In the genomic region with DNA sequence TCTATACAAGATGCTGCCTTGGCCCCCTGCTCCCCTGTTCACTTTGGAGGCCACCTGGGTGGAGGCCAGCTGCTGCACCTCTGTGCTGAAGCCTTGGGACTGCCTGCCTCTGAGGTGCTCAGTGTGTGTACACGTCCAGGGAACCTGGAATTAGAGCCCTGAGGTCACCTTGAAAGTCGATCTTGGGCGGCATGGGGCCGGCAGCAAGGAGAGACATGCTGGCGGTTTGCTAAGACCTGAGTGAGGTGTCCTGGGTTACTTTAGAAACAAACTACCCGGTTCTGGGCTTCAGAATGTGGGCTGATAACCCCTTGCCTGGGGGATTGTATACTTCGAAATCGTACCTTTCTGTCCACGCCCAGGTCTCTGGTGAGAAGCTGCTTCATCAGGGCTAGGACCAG, we compare ENCODE assay signal across 1 cellular context.
TF ChIP-seq lines count a peak whose summit lies in the region.

No MANE protein-coding gene starts in this region.

TF ChIP-seq in HEK293, 187 proteins besides CTCF, POLR2A, EP300 and RAD21 (continued from another document):
- TF ChIP-seq ZNF837 (tag by site-specific recombination; IDR thresholded peaks at IDR 0.05) (no peak), ZNF660 (tag by site-specific recombination; IDR thresholded peaks at IDR 0.05) (no peak), OVOL3 (tag by site-specific recombination; IDR thresholded peaks at IDR 0.05) (no peak)
TF ChIP-seq in HEK293: peak in this region for 2.
